14 cellular contexts compared by ENCODE assay signal in the genomic region with DNA sequence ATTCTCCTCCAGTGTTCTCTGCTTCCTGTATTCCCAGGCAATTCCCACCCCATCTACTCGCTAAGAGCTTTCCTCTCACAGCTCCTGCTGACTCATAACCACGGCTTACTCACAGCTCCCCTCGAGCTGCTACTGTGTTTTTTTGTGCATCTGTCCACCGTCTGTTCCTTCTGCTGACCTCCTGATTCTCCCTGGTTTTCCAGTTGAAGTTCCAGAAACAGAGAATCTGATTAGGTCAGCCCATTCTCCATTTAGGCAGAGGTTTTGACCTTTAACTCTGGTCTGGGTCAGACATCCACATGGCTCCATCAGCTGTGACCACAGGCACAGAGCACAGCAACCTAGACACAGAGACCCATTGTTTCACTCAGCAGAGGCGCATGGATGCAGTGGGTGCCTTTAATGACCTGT. TPM values are rescaled to one million over a fixed set of nuclear protein-coding genes. Genes with fewer than 3 reads are reported as not detected.
DNase-seq lines count a peak whose midpoint lies in the region; ATAC-seq, FAIRE-seq and TF ChIP-seq lines count a peak whose summit lies in the region.
"Had no signal": no experiment of that assay in that cellular context is flagged by ENCODE, and none has a peak within 500 bp of the region (broad histone marks: within the 10 kb centered on the region; RNA-seq: fewer than 3 reads in every experiment).

No MANE protein-coding gene starts in this region.

- H3K4me3 Mint-ChIP-seq in endothelial cell (ENCODE audit: unreplicated experiment), result no peak overlapping the region

- no peaks in the 10 kb centered on the region for H3K36me3 ChIP-seq in esophagus muscularis mucosa
- H3K36me3 ChIP-seq in tibial artery, result no peaks in the 10 kb centered on the region
- H3K36me3 ChIP-seq: adrenal gland, right atrium auricular region had no signal

- H3K9me3 Mint-ChIP-seq in endothelial cell (ENCODE audit: unreplicated experiment), result no peaks in the 10 kb centered on the region

- peak overlapping the region; percentile 22 for H3K27ac ChIP-seq in angular gyrus (ENCODE audit: low read depth, low read length)
- H3K27ac ChIP-seq in esophagus muscularis mucosa (replicated peaks in 1 of 4), result no peak overlapping the region
- H3K27ac ChIP-seq in tibial artery, result no peak overlapping the region
- H3K27ac ChIP-seq: adrenal gland, right atrium auricular region had no signal

- H3K4me1 ChIP-seq in esophagus muscularis mucosa, result peaks cover 7 to 8% (median 8%) of the 10 kb centered on the region in 4 donors
- peaks cover 0 to 6% (median 3%) of the 10 kb centered on the region in 4 donors for H3K4me1 ChIP-seq in tibial artery

- ATAC-seq in GM21717 (IDR thresholded peaks at IDR 0.05; ENCODE audit: unreplicated experiment), result no peak

- no peak for TF ChIP-seq CTCF in AG09309 (IDR thresholded peaks at IDR 0.05; ENCODE audit: control insufficient read depth, insufficient read depth, low read depth, low read length, missing control alignments)
- TF ChIP-seq CTCF in esophagus muscularis mucosa (IDR thresholded peaks at IDR 0.05), result no peak
- no peak for TF ChIP-seq CTCF in tibial artery (IDR thresholded peaks at IDR 0.05)
- no peak for TF ChIP-seq CTCF in endothelial cell (IDR thresholded peaks at IDR 0.05; ENCODE audit: unreplicated experiment)

- FAIRE-seq in HTR-8/SVneo (lab: Jason Lieb, UNC), result no peak

- TF ChIP-seq POLR2A in esophagus muscularis mucosa (IDR thresholded peaks at IDR 0.05; ENCODE audit: low read depth), result no peak

- H3K4me3 ChIP-seq in AG09309 (ENCODE audit: control insufficient read depth, low read depth, low read length) (no peak overlapping the region), esophagus muscularis mucosa (no peak overlapping the region), tibial artery (no peak overlapping the region)
- H3K4me3 ChIP-seq: adrenal gland, right atrium auricular region had no signal

- DNase-seq in AG09309 (ENCODE audit: low read depth), result peak; percentile 83
- DNase-seq in HTR-8/SVneo (ENCODE audit: insufficient read length, low spot score), result peak; percentile 80
- peak; percentile 96 for DNase-seq in islet precursor cell
- DNase-seq in esophagus muscularis mucosa (ENCODE audit: extremely low spot score), result no peak
- no peak for DNase-seq in tibial artery
- DNase-seq in endothelial cell (ENCODE audit: low spot score), result no peak
- DNase-seq: activated CD4-positive, alpha-beta T cell treated with anti-CD3 and anti-CD28 coated beads for 1 hour; DMS79; NCI-H446 treated with DMSO at 0.1 percent for 48 hours; stimulated activated naive CD4-positive, alpha-beta T cell had no signal

- peaks cover 10% of the 10 kb centered on the region for H3K36me3 Mint-ChIP-seq in endothelial cell (ENCODE audit: low read depth, unreplicated experiment)

- WGBS in esophagus muscularis mucosa, result 46% methylated on average over 5 of the region's 5 CpGs

- no peaks in the 10 kb centered on the region for H3K27me3 ChIP-seq in esophagus muscularis mucosa
- peaks cover 0 to 5% of the 10 kb centered on the region in 2 donors for H3K27me3 ChIP-seq in tibial artery
- H3K27me3 ChIP-seq: right atrium auricular region had no signal

- H3K27me3 Mint-ChIP-seq in endothelial cell (ENCODE audit: unreplicated experiment), result peaks cover 22% of the 10 kb centered on the region

- TF ChIP-seq EP300 in esophagus muscularis mucosa (IDR thresholded peaks at IDR 0.05), result no peak

- intact Hi-C loops in esophagus muscularis mucosa (cut with DNase I) (no loop called here), tibial artery (cut with DNase I; ENCODE audit: low total_unique reads) (no loop called here)

- no peak overlapping the region for H3K27ac Mint-ChIP-seq in endothelial cell (ENCODE audit: unreplicated experiment)

- H3K4me1 Mint-ChIP-seq in endothelial cell (ENCODE audit: unreplicated experiment), result peaks cover 13% of the 10 kb centered on the region

- H3K9me3 ChIP-seq in esophagus muscularis mucosa (no peaks in the 10 kb centered on the region), tibial artery (no peaks in the 10 kb centered on the region)
- H3K9me3 ChIP-seq: adrenal gland, right atrium auricular region had no signal

RNA-seq across cellular contexts. Expression of a gene that starts 5.5 kb away (rescaled TPM):
- total RNA-seq in esophagus muscularis mucosa, result 10 to 100 TPM; 24.0 to 33.2 (median 26.9) TPM
- 22.5 TPM for total RNA-seq in endothelial cell (ENCODE audit: unreplicated experiment)

RNA-seq across cellular contexts. Expression of a gene that starts 45.7 kb away (rescaled TPM):
- total RNA-seq in esophagus muscularis mucosa (10 to 100 TPM in 1 of 4 donors, 1 to 10 TPM in 3; 3.3 to 11.7 (median 5.7) TPM), endothelial cell (ENCODE audit: unreplicated experiment) (91.8 TPM)

Comparison
In these comparisons a context has a peak if more than half of its experiments do, and no peak if none do; other contexts are left out.
1. DNase-seq: peak in AG09309 (single experiment), HTR-8/SVneo (single experiment) and islet precursor cell (single experiment); none in esophagus muscularis mucosa (single experiment), tibial artery (0 of 2) and endothelial cell (single experiment).